ENCODE assay signal across 9 cellular contexts in the genomic region with DNA sequence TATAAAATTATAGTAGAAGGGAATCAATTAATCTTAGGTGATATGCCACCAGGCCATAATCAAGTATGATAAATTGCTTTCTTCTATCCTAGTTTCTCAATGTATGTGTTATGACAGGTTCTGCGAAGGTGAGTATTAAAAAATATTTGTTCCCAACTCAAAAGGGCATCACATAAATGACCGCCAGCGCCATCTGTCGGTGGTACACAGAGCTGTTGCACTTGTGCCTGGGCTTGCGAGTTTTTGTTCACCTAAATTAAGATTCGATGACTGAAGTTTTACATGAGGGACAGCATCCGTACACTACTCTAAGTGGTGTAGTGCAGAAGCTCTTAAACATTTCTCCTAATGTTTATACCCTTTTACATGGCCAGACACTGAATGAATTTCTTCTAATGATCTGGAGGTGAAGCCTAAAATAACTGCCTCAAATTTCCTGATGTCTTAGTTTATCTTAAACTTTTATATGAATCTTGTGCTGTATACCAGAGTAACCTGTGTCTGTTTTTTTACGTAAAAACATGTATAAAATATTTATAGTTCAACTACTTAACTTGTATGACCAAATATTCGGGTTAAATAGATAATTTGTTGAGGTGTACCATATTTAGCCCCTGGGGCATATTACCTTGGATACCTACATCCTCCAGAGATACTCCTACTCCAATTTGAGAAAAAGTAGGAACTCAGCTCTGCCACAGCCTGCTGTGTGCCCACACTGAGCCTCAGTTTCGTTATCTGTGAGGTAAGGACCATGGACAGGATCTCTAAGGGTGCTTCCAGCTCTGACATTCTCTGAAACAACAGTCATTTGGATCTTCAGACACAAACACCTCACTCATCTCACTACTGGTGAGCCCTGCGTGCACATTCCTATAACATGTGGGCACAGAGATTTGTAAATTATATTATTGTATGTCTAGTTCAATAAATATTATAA.
DNase-seq lines count a peak whose midpoint lies in the region; ATAC-seq, FAIRE-seq and TF ChIP-seq lines count a peak whose summit lies in the region.
"Had no signal": no experiment of that assay in that cellular context is flagged by ENCODE, and none has a peak within 500 bp of the region (broad histone marks: within the 10 kb centered on the region; RNA-seq: fewer than 3 reads in every experiment).

No MANE protein-coding gene starts in this region.

- WGBS in upper lobe of left lung, 2 donors: 47 to 49% methylated on average over 11 of the region's 11 CpGs

- TF ChIP-seq EP300 in upper lobe of left lung (IDR thresholded peaks at IDR 0.05): no peak

- no peaks in the 10 kb centered on the region for H3K9me3 Mint-ChIP-seq in CD4-positive, alpha-beta T cell
- H3K9me3 Mint-ChIP-seq: activated B cell treated with CpG ODN at 0.5 μM for 24 hours had no signal

- H3K36me3 ChIP-seq in bronchial epithelial cell (ENCODE audit: control insufficient read depth, insufficient read depth, low read length) (no peaks in the 10 kb centered on the region), upper lobe of left lung (no peaks in the 10 kb centered on the region)

- H3K36me3 Mint-ChIP-seq in CD4-positive, alpha-beta T cell (ENCODE audit: low read depth): no peaks in the 10 kb centered on the region

- H3K27ac Mint-ChIP-seq in CD4-positive, alpha-beta T cell: no peak overlapping the region
- H3K27ac Mint-ChIP-seq: activated B cell treated with CpG ODN at 0.5 μM for 24 hours had no signal

- H3K4me3 Mint-ChIP-seq in CD4-positive, alpha-beta T cell: no peak overlapping the region
- H3K4me3 Mint-ChIP-seq: activated B cell treated with CpG ODN at 0.5 μM for 24 hours had no signal

- CTCF ChIA-PET in CD4-positive, alpha-beta T cell (lab: Charles Lee): no interaction called here

- peak; percentile 74 for TF ChIP-seq CTCF in bronchial epithelial cell (IDR thresholded peaks at IDR 0.05; ENCODE audit: insufficient read depth, low read length, severe bottlenecking)
- peak; percentile 16 to 58 (median 50) for TF ChIP-seq CTCF in upper lobe of left lung (IDR thresholded peaks at IDR 0.05)
- TF ChIP-seq CTCF in CD4-positive, alpha-beta T cell (IDR thresholded peaks at IDR 0.05): no peak

- POLR2A ChIA-PET in CD4-positive, alpha-beta T cell (lab: Charles Lee): no interaction called here

- H3K27me3 Mint-ChIP-seq in CD4-positive, alpha-beta T cell: no peaks in the 10 kb centered on the region
- H3K27me3 Mint-ChIP-seq: activated B cell treated with CpG ODN at 0.5 μM for 24 hours had no signal

- DNase-seq in COLO829 (ENCODE audit: low spot score) (peak; percentile 57), NCI-H526 treated with DMSO at 0.1 percent for 48 hours (lab: John Stamatoyannopoulos, UW) (peak; percentile 22), bronchial epithelial cell (ENCODE audit: low read depth) (peak; percentile 56), left lobe of liver (ENCODE audit: low spot score) (peak; percentile 56), upper lobe of left lung (peak in 1 of 2 donors; percentile 58)
- no peak for DNase-seq in CD4-positive, alpha-beta T cell
- DNase-seq: activated B cell treated with CpG ODN at 0.5 μM for 24 hours had no signal

- TF ChIP-seq POLR2A in upper lobe of left lung (IDR thresholded peaks at IDR 0.05): no peak

- H3K9me3 ChIP-seq in upper lobe of left lung: no peaks in the 10 kb centered on the region
- H3K9me3 ChIP-seq in CD4-positive, alpha-beta T cell (ENCODE audit: control insufficient read depth, low read length): no peaks in the 10 kb centered on the region

- H3K4me3 ChIP-seq in bronchial epithelial cell (ENCODE audit: low read depth, low read length) (no peak overlapping the region), upper lobe of left lung (no peak overlapping the region)

- no peaks in the 10 kb centered on the region for H3K27me3 ChIP-seq in bronchial epithelial cell (ENCODE audit: control insufficient read depth, insufficient read depth, low read length)
- no peaks in the 10 kb centered on the region for H3K27me3 ChIP-seq in upper lobe of left lung
- no peaks in the 10 kb centered on the region for H3K27me3 ChIP-seq in CD4-positive, alpha-beta T cell (ENCODE audit: control insufficient read depth, insufficient read depth, low read length)

- intact Hi-C loops in CD4-positive, alpha-beta T cell (cut with DNase I, micrococcal nuclease): no loop called here

- no peak overlapping the region for H3K27ac ChIP-seq in upper lobe of left lung
- no peak overlapping the region for H3K27ac ChIP-seq in CD4-positive, alpha-beta T cell (ENCODE audit: low read depth, low read length)

- H3K4me1 ChIP-seq in upper lobe of left lung: no peaks in the 10 kb centered on the region

- H3K4me1 Mint-ChIP-seq in CD4-positive, alpha-beta T cell (ENCODE audit: low read depth): no peaks in the 10 kb centered on the region
- H3K4me1 Mint-ChIP-seq: activated B cell treated with CpG ODN at 0.5 μM for 24 hours had no signal

- ATAC-seq in GM18867 (IDR thresholded peaks at IDR 0.05; ENCODE audit: unreplicated experiment): peak; percentile 68
- ATAC-seq in left lobe of liver: peak; percentile 60
- ATAC-seq in upper lobe of left lung (ENCODE audit: low FRiP score in 2 of 2): peak in 1 of 2 donors; percentile 40
- no peak for ATAC-seq in CD4-positive, alpha-beta T cell (ENCODE audit: poor library complexity)
- ATAC-seq in HG03039 (IDR thresholded peaks at IDR 0.05; ENCODE audit: unreplicated experiment): no peak

- FAIRE-seq in bronchial epithelial cell (lab: Jason Lieb, UNC): no peak

Comparison
In these comparisons a context has a peak if more than half of its experiments do, and no peak if none do; other contexts are left out.
1. DNase-seq: peak in COLO829 (single experiment), NCI-H526 treated with DMSO at 0.1 percent for 48 hours (single experiment), bronchial epithelial cell (single experiment) and left lobe of liver (single experiment); none in CD4-positive, alpha-beta T cell (0 of 10).
2. ATAC-seq: peak in GM18867 (single experiment) and left lobe of liver (single experiment); none in CD4-positive, alpha-beta T cell (single experiment) and HG03039 (single experiment).